ENCODE assay signal across 18 cellular contexts in the genomic region with DNA sequence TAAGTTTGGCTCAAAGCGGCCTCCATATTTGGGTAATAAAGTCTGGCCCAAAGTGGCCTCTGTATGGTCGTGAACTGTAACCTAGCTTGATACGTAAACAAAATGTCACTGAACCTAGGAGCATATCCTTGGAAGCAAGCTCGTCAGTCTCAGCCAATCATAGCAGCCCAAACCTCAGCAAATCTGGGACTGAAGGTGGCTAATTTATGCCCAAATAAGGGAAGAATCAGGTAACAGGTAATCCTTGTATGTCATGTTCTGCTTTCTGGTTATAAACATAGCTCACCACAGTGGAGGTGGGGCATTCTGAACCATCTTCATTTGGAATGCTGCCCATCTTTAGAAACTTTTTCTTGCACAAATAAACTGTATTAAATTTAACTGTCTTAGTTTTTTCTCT.
DNase-seq lines count a peak whose midpoint lies in the region; ATAC-seq and TF ChIP-seq lines count a peak whose summit lies in the region.
"Had no signal": no experiment of that assay in that cellular context is flagged by ENCODE, and none has a peak within 500 bp of the region (broad histone marks: within the 10 kb centered on the region; RNA-seq: fewer than 3 reads in every experiment).

No MANE protein-coding gene starts in this region.

- no peaks in the 10 kb centered on the region; the same call in 1 of the 2 replicates for H3K27me3 ChIP-seq in Panc1 (ENCODE audit: control insufficient read depth, insufficient read depth, low read length)
- no peaks in the 10 kb centered on the region for H3K27me3 ChIP-seq in testis

- intact Hi-C loops in Panc1 (cut with micrococcal nuclease; ENCODE audit: unreplicated experiment): no loop called here
- intact Hi-C loops in testis (cut with DNase I; ENCODE audit: low total_unique reads): no loop called here

- H3K27ac ChIP-seq in Panc1 (ENCODE audit: low read length) (no peak overlapping the region), testis (no peak overlapping the region)
- H3K27ac ChIP-seq: HL-60 had no signal

- WGBS in testis, 2 donors: 72 to 81% methylated on average over 4 of the region's 4 CpGs

- peak; percentile 5 for DNase-seq in GM12865 (ENCODE audit: low read depth)
- DNase-seq in Panc1 (ENCODE audit: low read depth, low spot score): no peak
- DNase-seq in testis: peak; percentile 18
- no peak for DNase-seq in HuH-7.5 (ENCODE audit: low spot score)
- no peak for DNase-seq in NCI-H1092 treated with DMSO at 0.1 percent for 48 hours (lab: John Stamatoyannopoulos, UW)
- DNase-seq: C1 segment of cervical spinal cord; Calu3; CD4-positive, alpha-beta T cell; DMS 273 treated with DMSO at 0.1 percent for 48 hours; DMS79 treated with DMSO at 0.1 percent for 48 hours; EL; GOT3; Karpas-422 had no signal

- H3K4me1 ChIP-seq in Panc1 (ENCODE audit: control insufficient read depth, insufficient read depth, low read length): no peaks in the 10 kb centered on the region
- no peaks in the 10 kb centered on the region for H3K4me1 ChIP-seq in testis
- H3K4me1 ChIP-seq: HAP-1 had no signal

- POLR2A ChIA-PET in Panc1 (lab: Charles Lee): no interaction called here

- CTCF ChIA-PET in Panc1 (lab: Charles Lee): no interaction called here

- H3K36me3 ChIP-seq in Panc1 (ENCODE audit: control insufficient read depth, insufficient read depth, low read length) (no peaks in the 10 kb centered on the region), testis (ENCODE audit: low read depth, missing control alignments) (no peaks in the 10 kb centered on the region)
- H3K36me3 ChIP-seq: HAP-1 had no signal

- TF ChIP-seq CTCF in GM12865 (IDR thresholded peaks at IDR 0.05; ENCODE audit: insufficient read depth, low read depth, low read length, missing control alignments) (no peak), Panc1 (IDR thresholded peaks at IDR 0.05) (0 out of 2 replicates have a peak, but pooled peaks have one; percentile 9), testis (IDR thresholded peaks at IDR 0.05) (no peak)

- BruUV-seq in Panc1 (replicated peaks; lab: Mats Ljungman, UMichigan): no TSS peak

- TF ChIP-seq POLR2A in testis (IDR thresholded peaks at IDR 0.05): no peak

- in situ Hi-C loops in Panc1 (cut with HindIII; ENCODE audit: low pct_unique_long_range_greater_than_20kb, low sequenced_read_pairs): no loop called here

- H3K9me3 ChIP-seq in Panc1 (ENCODE audit: control insufficient read depth, insufficient read depth, low read depth, low read length) (no peaks in the 10 kb centered on the region), testis (no peaks in the 10 kb centered on the region)
- H3K9me3 ChIP-seq: HAP-1 had no signal

- H3K4me3 ChIP-seq in GM12865 (ENCODE audit: low read depth, low read length): no peak overlapping the region
- no peak overlapping the region for H3K4me3 ChIP-seq in Panc1 (ENCODE audit: low read depth in 2 of 2, low read length in 2 of 2)
- no peak overlapping the region for H3K4me3 ChIP-seq in testis
- H3K4me3 ChIP-seq: HAP-1, K562 had no signal

- ATAC-seq in GM18868 (IDR thresholded peaks at IDR 0.05; ENCODE audit: unreplicated experiment): peak; percentile 21
- no peak for ATAC-seq in Panc1
- no peak for ATAC-seq in GM21423 (IDR thresholded peaks at IDR 0.05; ENCODE audit: unreplicated experiment)
- ATAC-seq: K562 had no signal

Comparison
In these comparisons a context has a peak if more than half of its experiments do, and no peak if none do; other contexts are left out.
1. DNase-seq: peak in GM12865 (single experiment) and testis (single experiment); none in Panc1 (single experiment), HuH-7.5 (single experiment) and NCI-H1092 treated with DMSO at 0.1 percent for 48 hours (single experiment).